In genomic region chr3:60304103-60304502, GRCh38 we compare ENCODE assay signal across 23 cellular contexts.
DNase-seq lines count a peak whose midpoint lies in the region; ATAC-seq and TF ChIP-seq lines count a peak whose summit lies in the region.
"Had no signal": no experiment of that assay in that cellular context is flagged by ENCODE, and none has a peak within 500 bp of the region (broad histone marks: within the 10 kb centered on the region; RNA-seq: fewer than 3 reads in every experiment).

No MANE protein-coding gene starts in this region.

- H3K4me3 ChIP-seq in AG10803 (ENCODE audit: low read length) (no peak overlapping the region), cardiac fibroblast (replicated peaks in 1 of 2; ENCODE audit: low read depth in 2 of 2, low read length in 2 of 2) (no peak overlapping the region)
- H3K4me3 ChIP-seq: SJSA1 had no signal

- peak; percentile 89 for DNase-seq in AG10803 (ENCODE audit: low read depth)
- peak; percentile 46 for DNase-seq in HS-5 (ENCODE audit: low read depth)
- peak; percentile 19 to 89 for DNase-seq in cardiac fibroblast (ENCODE audit: low read depth in 2 of 2)
- DNase-seq in fibroblast of the conjunctiva (ENCODE audit: low read depth), result peak; percentile 96
- no peak for DNase-seq in NCI-H82 treated with DMSO at 0.1 percent for 48 hours (lab: John Stamatoyannopoulos, UW; ENCODE audit: unreplicated experiment)
- DNase-seq in C1 segment of cervical spinal cord (lab: John Stamatoyannopoulos, UW), result no peak
- DNase-seq: activated CD4-positive, alpha-beta T cell treated with anti-CD3 and anti-CD28 coated beads, Interleukin-2, amount 50 U/mL, for 4 hours; activated CD4-positive, CD25-positive, alpha-beta regulatory T cell; activated naive CD4-positive, alpha-beta T cell treated with anti-CD3 and anti-CD28 coated beads, Interleukin-2, amount 10 ng/mL, durations not matched to agents 7 days and 5 days; amygdala; caudate nucleus; foreskin melanocyte; left cardiac atrium; mammary epithelial cell; NCI-H1105; NCI-H187 treated with DMSO at 0.1 percent for 48 hours; NCI-H69; stimulated activated naive CD4-positive, alpha-beta T cell; T-cell had no signal

- ATAC-seq in GM18498 (IDR thresholded peaks at IDR 0.05; ENCODE audit: unreplicated experiment) (no peak), HG02870 (IDR thresholded peaks at IDR 0.05; ENCODE audit: unreplicated experiment) (no peak)
- ATAC-seq: sciatic nerve, T-cell had no signal

- TF ChIP-seq CTCF in AG10803 (conservative IDR thresholded peaks at IDR 0.05; ENCODE audit: low read length) (no peak), cardiac fibroblast (IDR thresholded peaks at IDR 0.05; ENCODE audit: low read depth, low read length) (no peak)

Comparison
In these comparisons a context has a peak if more than half of its experiments do, and no peak if none do; other contexts are left out.
1. DNase-seq: peak in AG10803 (single experiment), HS-5 (single experiment), cardiac fibroblast (2 of 2) and fibroblast of the conjunctiva (single experiment); none in NCI-H82 treated with DMSO at 0.1 percent for 48 hours (single experiment) and C1 segment of cervical spinal cord (0 of 14).